ENCODE assay signal across 21 cellular contexts in genomic region chr17:82438401-82439193, GRCh38.
"Had no signal": no experiment of that assay in that cellular context is flagged by ENCODE, and none has a peak within 500 bp of the region (broad histone marks: within the 10 kb centered on the region; RNA-seq: fewer than 3 reads in every experiment).

No MANE protein-coding gene starts in this region.

- H3K4me3 ChIP-seq: coronary artery, gastroesophageal sphincter, heart right ventricle, left ventricle myocardium inferior, prostate gland, right atrium auricular region, thoracic aorta, upper lobe of left lung had no signal

- DNase-seq: activated CD4-positive, alpha-beta T cell treated with anti-CD3 and anti-CD28 coated beads, Interleukin-2, amount 50 U/mL, for 1 hour; activated gamma-delta T cell treated with Interleukin-2 at 50 U/mL for 16 hours; activated naive CD8-positive, alpha-beta T cell treated with anti-CD3 and anti-CD28 coated beads, Interleukin-2, amount 10 ng/mL, durations not matched to agents 7 days and 5 days; anterior cingulate cortex; effector CD4-positive, alpha-beta T cell; left ventricle myocardium inferior; mammary epithelial cell; midbrain; stimulated activated CD4-positive, alpha-beta T cell treated with anti-CD3 and anti-CD28 coated beads, Interleukin-15, amount 100 ng/mL, for 24 hours; stimulated activated CD4-positive, alpha-beta T cell treated with anti-CD3 and anti-CD28 coated beads, Interleukin-2, amount 100 ng/mL, for 48 hours; T-cell; T-helper 9 cell had no signal

- H3K4me1 ChIP-seq: left ventricle myocardium inferior, prostate gland had no signal

- H3K27me3 ChIP-seq: gastroesophageal sphincter, heart right ventricle, right atrium auricular region, upper lobe of left lung had no signal

- H3K27ac ChIP-seq: coronary artery, gastroesophageal sphincter, left ventricle myocardium inferior, prostate gland, right atrium auricular region, thoracic aorta, upper lobe of left lung had no signal

- H3K9me3 ChIP-seq: gastroesophageal sphincter, heart right ventricle, left ventricle myocardium inferior, prostate gland, right atrium auricular region, thoracic aorta, upper lobe of left lung had no signal

- ATAC-seq: activated CD4-positive, CD25-positive, alpha-beta regulatory T cell treated with anti-CD3 and anti-CD28 coated beads, Interleukin-2, amount 50 U/mL, for 24 hours; esophagus mucosa; gastroesophageal sphincter; heart right ventricle; T-cell had no signal
